ENCODE assay signal across 35 cellular contexts in the genomic region with DNA sequence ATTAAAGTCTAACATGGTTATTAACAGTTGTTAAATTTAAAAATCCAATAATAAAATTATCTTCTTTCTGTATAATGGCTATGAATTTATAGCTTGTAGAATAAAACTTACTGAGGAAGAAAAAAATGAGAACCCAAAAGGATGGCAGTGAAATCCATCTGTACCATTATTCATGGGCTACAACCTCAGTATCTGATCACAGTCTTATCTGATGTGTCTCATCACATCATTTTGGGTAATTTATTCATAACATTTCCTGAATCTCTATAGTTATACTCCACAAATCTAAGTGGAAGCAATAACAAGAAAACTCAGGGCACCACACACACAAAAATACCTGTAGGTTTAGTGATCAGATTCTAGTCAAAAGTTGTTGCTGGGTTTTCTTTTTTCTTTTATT. TPM values are rescaled to one million over a fixed set of nuclear protein-coding genes. Genes with fewer than 3 reads are reported as not detected.
"Had no signal": no experiment of that assay in that cellular context is flagged by ENCODE, and none has a peak within 500 bp of the region (broad histone marks: within the 10 kb centered on the region; RNA-seq: fewer than 3 reads in every experiment).

No MANE protein-coding gene starts in this region.

- H3K9me3 ChIP-seq: left lung, neutrophil, right atrium auricular region, right lobe of liver, stomach, suprapubic skin, thoracic aorta, tibial artery, uterus had no signal

- H3K36me3 ChIP-seq: neural progenitor cell, neutrophil, right atrium auricular region, right lobe of liver, suprapubic skin, thoracic aorta, tibial artery, uterus had no signal

- H3K4me1 ChIP-seq: left lung, right lobe of liver had no signal

- H3K4me3 ChIP-seq: left lung, lung, neural progenitor cell, right atrium auricular region, right lobe of liver, smooth muscle cell, stomach, suprapubic skin, thoracic aorta, tibial artery, uterus had no signal

- ATAC-seq: left colon; left lung; natural killer cell; right lobe of liver; stimulated activated naive B cell treated with anti-CD40 and anti-IgM and Interleukin-4, amounts not matched to agents 10 μg/mL and 1 μg/mL and 100 μg/mL, for 72 hours; stimulated activated naive CD8-positive, alpha-beta T cell treated with anti-CD3 and anti-CD28 coated beads, Interleukin-15, Interleukin-2, amounts not matched to agents 100 U/mL and 50 U/mL, for 24 hours had no signal

- H3K9me3 Mint-ChIP-seq: immature natural killer cell; mesothelial cell of epicardium; naive B cell; natural killer cell; neural progenitor cell; stimulated activated naive B cell treated with anti-CD40 and anti-IgM and Interleukin-4, amounts not matched to agents 10 μg/mL and 1 μg/mL and 100 μg/mL, for 72 hours; type B pancreatic cell had no signal

- H3K27me3 ChIP-seq: left lung, neural progenitor cell, neutrophil, right atrium auricular region, right lobe of liver, stomach, suprapubic skin, tibial artery, uterus had no signal

- H3K27ac ChIP-seq: left lung, neural progenitor cell, neutrophil, right lobe of liver, thoracic aorta had no signal

- H3K4me3 Mint-ChIP-seq: immature natural killer cell; mesothelial cell of epicardium; naive B cell; natural killer cell; nephron progenitor cell; neural progenitor cell; stimulated activated naive B cell treated with anti-CD40 and anti-IgM and Interleukin-4, amounts not matched to agents 10 μg/mL and 1 μg/mL and 100 μg/mL, for 72 hours; type B pancreatic cell had no signal

- H2AFZ ChIP-seq: neural progenitor cell had no signal

- DNase-seq: immature natural killer cell; kidney; left colon; left lung; mesendoderm; naive B cell; natural killer cell; occipital lobe; right lobe of liver; stimulated activated CD4-positive, alpha-beta T cell treated with anti-CD3 and anti-CD28 coated beads, Interleukin-1b, Interleukin-23, amount 100 ng/mL, for 48 hours; stimulated activated CD4-positive, alpha-beta T cell treated with anti-CD3 and anti-CD28 coated beads, Interleukin-2, amount 100 ng/mL, for 48 hours; stimulated activated CD4-positive, alpha-beta T cell treated with anti-CD3 and anti-CD28 coated beads, Interleukin-4, amount 100 ng/mL, for 4 hours; stimulated activated CD8-positive, alpha-beta memory T cell treated with anti-CD3 and anti-CD28 coated beads, Interleukin-4, amount 100 ng/mL, for 48 hours; stimulated activated naive B cell treated with anti-CD40 and anti-IgM and Interleukin-4, amounts not matched to agents 10 μg/mL and 1 μg/mL and 100 μg/mL, for 72 hours; stimulated activated naive CD8-positive, alpha-beta T cell treated with anti-CD3 and anti-CD28 coated beads, Interleukin-15, Interleukin-2, amounts not matched to agents 100 U/mL and 50 U/mL, for 24 hours; stomach; tibial artery; uterus had no signal

- H3K9ac ChIP-seq: neural progenitor cell had no signal

- H3K4me2 ChIP-seq: neural progenitor cell, smooth muscle cell had no signal

- H3K36me3 Mint-ChIP-seq: natural killer cell had no signal

- H3K27me3 Mint-ChIP-seq: naive B cell; progenitor cell of endocrine pancreas; stimulated activated naive B cell treated with anti-CD40 and anti-IgM and Interleukin-4, amounts not matched to agents 10 μg/mL and 1 μg/mL and 100 μg/mL, for 72 hours; type B pancreatic cell had no signal

- H3K27ac Mint-ChIP-seq: immature natural killer cell; mesothelial cell of epicardium; naive B cell; natural killer cell; neural progenitor cell; stimulated activated naive B cell treated with anti-CD40 and anti-IgM and Interleukin-4, amounts not matched to agents 10 μg/mL and 1 μg/mL and 100 μg/mL, for 72 hours; type B pancreatic cell had no signal

RNA-seq across cellular contexts. Expression of gene CLDN20, which starts 7.3 kb away (rescaled TPM):
- total RNA-seq: kidney, left colon, left lung, lung, mesothelial cell of epicardium, mononuclear cell, natural killer cell, occipital lobe, osteocyte, progenitor cell of endocrine pancreas, pulmonary artery endothelial cell, renal cortical epithelial cell, right atrium auricular region, right lobe of liver, skeletal muscle tissue, smooth muscle cell, stomach, suprapubic skin, thoracic aorta, ureter had no signal
- polyA plus RNA-seq: immature natural killer cell, lung, smooth muscle cell, stomach had no signal
